ENCODE assay signal across 21 cellular contexts in the genomic region with DNA sequence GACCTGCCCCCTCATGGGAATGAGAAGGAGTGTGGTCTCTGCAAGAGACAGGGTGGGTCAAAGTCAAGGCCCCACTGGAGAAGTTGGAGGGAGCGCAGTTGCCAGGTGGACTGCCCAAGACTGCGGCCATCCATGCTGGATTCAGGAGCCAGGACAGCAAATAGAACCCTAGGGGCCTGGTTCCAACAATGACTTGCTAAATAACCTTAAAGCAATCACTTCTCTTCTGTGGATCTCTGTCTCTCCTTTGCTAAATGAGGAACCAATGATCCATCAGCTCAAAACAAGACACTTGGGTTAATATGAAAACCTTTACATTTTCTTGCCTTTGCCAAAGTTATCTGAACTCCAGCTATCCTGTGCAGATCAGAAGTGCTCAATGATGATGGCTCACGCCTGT. TPM values are rescaled to one million over a fixed set of nuclear protein-coding genes. Genes with fewer than 3 reads are reported as not detected.
DNase-seq lines count a peak whose midpoint lies in the region; ATAC-seq, FAIRE-seq and TF ChIP-seq lines count a peak whose summit lies in the region.
"Had no signal": no experiment of that assay in that cellular context is flagged by ENCODE, and none has a peak within 500 bp of the region (broad histone marks: within the 10 kb centered on the region; RNA-seq: fewer than 3 reads in every experiment).

No MANE protein-coding gene starts in this region.

- no peak overlapping the region for H4K91ac ChIP-seq in neuronal stem cell (ENCODE audit: low read depth, low read length, poor library complexity)

- H3K4me1 ChIP-seq in HepG2 (ENCODE audit: insufficient read depth, low read length) (peaks cover 20% of the 10 kb centered on the region), right lobe of liver (no peaks in the 10 kb centered on the region), astrocyte (ENCODE audit: insufficient read depth, low read length) (peaks cover 2% of the 10 kb centered on the region), neuronal stem cell (ENCODE audit: control insufficient read depth in 2 of 2, insufficient read depth in 1 of 2, low read depth in 1 of 2, low read length in 2 of 2) (no peaks in the 10 kb centered on the region)

- no peak overlapping the region for H3K9ac ChIP-seq in HepG2 (ENCODE audit: insufficient read depth, low read depth, low read length)
- H3K9ac ChIP-seq in astrocyte (ENCODE audit: low read length), result no peak overlapping the region
- no peak overlapping the region for H3K9ac ChIP-seq in neuronal stem cell (ENCODE audit: low read depth, low read length, poor library complexity)

- H3K27me3 ChIP-seq in HepG2 (ENCODE audit: control insufficient read depth in 1 of 2, insufficient read depth in 2 of 2, low read length in 2 of 2) (peaks cover 2 to 4% of the 10 kb centered on the region in 2 experiments; a peak in 1 of 5 replicates), right lobe of liver (no peaks in the 10 kb centered on the region), astrocyte (ENCODE audit: insufficient read depth, low read length) (no peaks in the 10 kb centered on the region), neuronal stem cell (ENCODE audit: control insufficient read depth in 3 of 3, insufficient read depth in 3 of 3, low read depth in 1 of 3, low read length in 3 of 3) (no peaks in the 10 kb centered on the region)

- H3K36me3 Mint-ChIP-seq in astrocyte (ENCODE audit: low read depth, unreplicated experiment), result no peaks in the 10 kb centered on the region
- H3K36me3 Mint-ChIP-seq in activated naive CD4-positive, alpha-beta T cell treated with anti-CD3 and anti-CD28 coated beads for 36 hours (ENCODE audit: low read depth), result no peaks in the 10 kb centered on the region
- H3K36me3 Mint-ChIP-seq: CD4-positive, alpha-beta memory T cell; IgD-negative memory B cell had no signal

- no peak overlapping the region for H3K27ac ChIP-seq in HepG2 (ENCODE audit: extremely low read length, insufficient read depth, low read length)
- no peak overlapping the region for H3K27ac ChIP-seq in right lobe of liver
- H3K27ac ChIP-seq in astrocyte (ENCODE audit: low read depth, low read length), result no peak overlapping the region
- H3K27ac ChIP-seq in neuronal stem cell (replicated peaks; ENCODE audit: low read length), result no peak overlapping the region
- H3K27ac ChIP-seq: C4-2B had no signal

- no peak overlapping the region for H2BK120ac ChIP-seq in neuronal stem cell (ENCODE audit: low read depth, low read length)

- TF ChIP-seq EP300 in HepG2 (IDR thresholded peaks at IDR 0.05; ENCODE audit: low read depth in 2 of 2, low read length in 2 of 2) (no peak), HepG2 (CRISPR knock-in tag; IDR thresholded peaks at IDR 0.05; ENCODE audit: borderline replicate concordance) (no peak)

- no peaks in the 10 kb centered on the region for H3K9me3 Mint-ChIP-seq in astrocyte (ENCODE audit: unreplicated experiment)
- H3K9me3 Mint-ChIP-seq in activated naive CD4-positive, alpha-beta T cell treated with anti-CD3 and anti-CD28 coated beads for 36 hours, result no peaks in the 10 kb centered on the region
- H3K9me3 Mint-ChIP-seq: CD4-positive, alpha-beta memory T cell; H9; IgD-negative memory B cell had no signal

- H2BK5ac ChIP-seq in neuronal stem cell (ENCODE audit: low read length), result no peak overlapping the region

- H2AFZ ChIP-seq in HepG2 (ENCODE audit: low read length) (no peak overlapping the region), astrocyte (ENCODE audit: low read depth, low read length) (no peak overlapping the region), neuronal stem cell (ENCODE audit: low read length) (no peak overlapping the region)

- no peak overlapping the region for H2BK15ac ChIP-seq in neuronal stem cell (ENCODE audit: low read length)

- H3K23ac ChIP-seq in neuronal stem cell (ENCODE audit: low read depth, low read length, poor library complexity), result no peak overlapping the region

- peaks cover 2% of the 10 kb centered on the region for H3K27me3 Mint-ChIP-seq in astrocyte (ENCODE audit: low read depth, unreplicated experiment)
- H3K27me3 Mint-ChIP-seq in activated naive CD4-positive, alpha-beta T cell treated with anti-CD3 and anti-CD28 coated beads for 36 hours (ENCODE audit: low read depth), result no peaks in the 10 kb centered on the region

- H2AK5ac ChIP-seq in neuronal stem cell (ENCODE audit: low read depth, low read length), result no peak overlapping the region

- no peaks in the 10 kb centered on the region for H3K79me2 ChIP-seq in HepG2 (ENCODE audit: insufficient read depth, low read length)
- no peaks in the 10 kb centered on the region for H3K79me2 ChIP-seq in astrocyte (ENCODE audit: insufficient read depth, low read length)

- no peak overlapping the region for H3K4ac ChIP-seq in neuronal stem cell (ENCODE audit: low read length)

- TF ChIP-seq RAD21 in HepG2 (CRISPR knock-in tag; IDR thresholded peaks at IDR 0.05), result no peak

- FAIRE-seq in HepG2 (lab: Jason Lieb, UNC) (no peak), astrocyte (lab: Jason Lieb, UNC) (no peak)
- FAIRE-seq: A204.1, GM12892, GM18507, HTR-8/SVneo had no signal

- H4K8ac ChIP-seq in neuronal stem cell (ENCODE audit: low read depth, low read length), result no peak overlapping the region

- H3K14ac ChIP-seq in neuronal stem cell (ENCODE audit: low read length), result no peak overlapping the region

- intact Hi-C loops in HepG2 (cut with micrococcal nuclease; ENCODE audit: unreplicated experiment), result no loop called here
- intact Hi-C loops in right lobe of liver (cut with DNase I), result no loop called here
- intact Hi-C loops in activated naive CD4-positive, alpha-beta T cell treated with anti-CD3 and anti-CD28 coated beads for 36 hours (cut with micrococcal nuclease), result no loop called here

- H3K4me2 ChIP-seq in HepG2 (ENCODE audit: low read depth, low read length) (no peak overlapping the region), astrocyte (ENCODE audit: low read length) (no peak overlapping the region), neuronal stem cell (ENCODE audit: insufficient read depth, low read length, poor library complexity, severe bottlenecking) (no peak overlapping the region)

- no TSS peak for BruUV-seq in HepG2 (replicated peaks; lab: Mats Ljungman, UMichigan)

- 96% methylated on average over 3 of the region's 3 CpGs for WGBS in HepG2 (ENCODE audit: low lambda C conversion rate)
- no CpG with 5 or more reads among the region's 3 CpGs for WGBS in right lobe of liver (ENCODE audit: insufficient coverage, low coverage, low lambda C conversion rate, missing lambda C conversion rate)
- WGBS in neuronal stem cell (ENCODE audit: extremely low coverage in 2 of 2, insufficient read length in 2 of 2, insufficient replicate concordance in 1 of 2), 2 donors, result no CpG with 5 or more reads among the region's 3 CpGs

- TF ChIP-seq CTCF in HepG2 (CRISPR knock-in tag; IDR thresholded peaks at IDR 0.05), result no peak
- TF ChIP-seq CTCF in right lobe of liver (IDR thresholded peaks at IDR 0.05), result no peak
- TF ChIP-seq CTCF in astrocyte (IDR thresholded peaks at IDR 0.05; ENCODE audit: insufficient read depth, low read depth, low read length), result no peak

- no peak overlapping the region for H2BK12ac ChIP-seq in neuronal stem cell (ENCODE audit: low read length)

- H3K9me3 ChIP-seq in HepG2 (ENCODE audit: low read length) (no peaks in the 10 kb centered on the region), right lobe of liver (no peaks in the 10 kb centered on the region), astrocyte (ENCODE audit: insufficient read depth, low read depth, low read length) (no peaks in the 10 kb centered on the region), neuronal stem cell (replicated peaks in 1 of 2; ENCODE audit: control insufficient read depth in 2 of 2, insufficient read depth in 1 of 2, low read depth in 1 of 2, low read length in 2 of 2) (peaks cover 0 to 2% of the 10 kb centered on the region in 2 donors)

- DNase-seq in HepG2 (ENCODE audit: low spot score), result no peak
- no peak for DNase-seq in right lobe of liver
- no peak for DNase-seq in astrocyte (ENCODE audit: low read depth)
- DNase-seq in neuronal stem cell (ENCODE audit: low spot score), result no peak
- no peak for DNase-seq in iPS-NIHi7 (ENCODE audit: extremely low spot score)
- DNase-seq in activated naive CD4-positive, alpha-beta T cell treated with anti-CD3 and anti-CD28 coated beads for 36 hours, result no peak
- DNase-seq: AML-193; CD4-positive, alpha-beta memory T cell; DMS153; DMS79; GDM1; GOT3; H9; KG1 had no signal

- CTCF ChIA-PET in HepG2 (lab: Yijun Ruan, JAX; ENCODE audit: low intra/inter-chr PET ratio, low total read pairs), result no interaction called here
- CTCF ChIA-PET in activated naive CD4-positive, alpha-beta T cell treated with anti-CD3 and anti-CD28 coated beads for 36 hours (lab: Charles Lee), result no interaction called here

- H3K18ac ChIP-seq in neuronal stem cell (ENCODE audit: low read length), result peak overlapping the region; percentile 12

- POLR2A ChIA-PET in HepG2 (lab: Yijun Ruan, JAX), result no interaction called here

- H3K4me3 ChIP-seq in HepG2 (replicated peaks in 1 of 3; ENCODE audit: insufficient read depth in 1 of 3, low read depth in 2 of 3, low read length in 3 of 3) (no peak overlapping the region), right lobe of liver (no peak overlapping the region), astrocyte (ENCODE audit: insufficient read depth, low read depth, low read length) (no peak overlapping the region), neuronal stem cell (ENCODE audit: low read length in 2 of 2) (no peak overlapping the region)

- H3K79me1 ChIP-seq in neuronal stem cell (ENCODE audit: low read depth, low read length), result no peaks in the 10 kb centered on the region

- in situ Hi-C loops in HepG2 (cut with HindIII; ENCODE audit: extremely low pct_ligation_motif_present, low pct_unique_long_range_greater_than_20kb), result no loop called here

- H3K36me3 ChIP-seq in HepG2 (replicated peaks in 1 of 2; ENCODE audit: control insufficient read depth in 1 of 2, insufficient read depth in 2 of 2, low read length in 2 of 2) (no peaks in the 10 kb centered on the region), right lobe of liver (no peaks in the 10 kb centered on the region), astrocyte (ENCODE audit: insufficient read depth, low read length) (no peaks in the 10 kb centered on the region), neuronal stem cell (replicated peaks in 1 of 2; ENCODE audit: control insufficient read depth in 2 of 2, insufficient read depth in 2 of 2, low read length in 2 of 2) (no peaks in the 10 kb centered on the region)

- no peak for ATAC-seq in HepG2
- no peak for ATAC-seq in right lobe of liver
- no peak for ATAC-seq in HG02759 (IDR thresholded peaks at IDR 0.05; ENCODE audit: unreplicated experiment)

- TF ChIP-seq POLR2A in HepG2 (IDR thresholded peaks at IDR 0.05; ENCODE audit: insufficient read depth in 1 of 2, low read depth in 2 of 2, low read length in 2 of 2) (no peak), right lobe of liver (IDR thresholded peaks at IDR 0.05) (no peak)

- peak overlapping the region; percentile 11 for H3K4me3 Mint-ChIP-seq in astrocyte (ENCODE audit: unreplicated experiment)
- no peak overlapping the region for H3K4me3 Mint-ChIP-seq in activated naive CD4-positive, alpha-beta T cell treated with anti-CD3 and anti-CD28 coated beads for 36 hours
- H3K4me3 Mint-ChIP-seq: CD4-positive, alpha-beta memory T cell; H9; IgD-negative memory B cell had no signal

- H4K20me1 ChIP-seq in HepG2 (ENCODE audit: insufficient read depth, low read length), result no peaks in the 10 kb centered on the region
- no peaks in the 10 kb centered on the region for H4K20me1 ChIP-seq in astrocyte (ENCODE audit: insufficient read depth, low read length)

- no peak overlapping the region for H3K27ac Mint-ChIP-seq in astrocyte (ENCODE audit: unreplicated experiment)
- no peak overlapping the region for H3K27ac Mint-ChIP-seq in activated naive CD4-positive, alpha-beta T cell treated with anti-CD3 and anti-CD28 coated beads for 36 hours
- H3K27ac Mint-ChIP-seq: CD4-positive, alpha-beta memory T cell; H9; IgD-negative memory B cell had no signal

- peaks cover 12% of the 10 kb centered on the region for H3K4me1 Mint-ChIP-seq in astrocyte (ENCODE audit: low read depth, unreplicated experiment)
- no peaks in the 10 kb centered on the region for H3K4me1 Mint-ChIP-seq in activated naive CD4-positive, alpha-beta T cell treated with anti-CD3 and anti-CD28 coated beads for 36 hours (ENCODE audit: low read depth)
- H3K4me1 Mint-ChIP-seq: CD4-positive, alpha-beta memory T cell; IgD-negative memory B cell had no signal

RNA-seq across cellular contexts. Expression of a gene that starts 12.6 kb away (rescaled TPM):
- total RNA-seq in HepG2 (2016; rRNA removed; fragmentation: Illumina TruSeq; extraction: Trizol) (67.5 and 93.7 TPM in 2 replicates), right lobe of liver (10 to 100 TPM; 43.5 to 69.1 (median 58.4) TPM), astrocyte (344 and 351 TPM in 2 replicates)
- total RNA-seq in HepG2 (2016; cell fraction: cytosol; rRNA removed; fragmentation: Illumina TruSeq; extraction: Trizol; ENCODE audit: low read depth), result 7.9 and 9.3 TPM in 2 replicates
- 72.6 and 87.9 TPM in 2 replicates for total RNA-seq in HepG2 (2016; cell fraction: insoluble cytoplasmic fraction; rRNA removed; fragmentation: Illumina TruSeq; extraction: Trizol)
- total RNA-seq in HepG2 (2016; cell fraction: membrane; rRNA removed; fragmentation: Illumina TruSeq; extraction: Trizol), result 43.2 and 47.4 TPM in 2 replicates
- 40.4 and 44.1 TPM in 2 replicates for total RNA-seq in HepG2 (2016; cell fraction: nucleus; rRNA removed; fragmentation: Illumina TruSeq; extraction: Trizol)
- polyA plus RNA-seq in HepG2 (2011; rRNA removed), result 36.7 and 36.9 TPM in 2 replicates
- 18.0 and 24.8 TPM in 2 replicates for polyA plus RNA-seq in HepG2 (2011; cell fraction: cytosol; rRNA removed)
- polyA plus RNA-seq in HepG2 (2011; cell fraction: nucleus; rRNA removed), result 23.3 and 26.1 TPM in 2 replicates
- 82.2 and 83.9 TPM in 2 replicates for polyA plus RNA-seq in HepG2 (2012)
- polyA plus RNA-seq in HepG2 (2016; cell fraction: cytosol; fragmentation: Illumina TruSeq; extraction: Trizol; ENCODE audit: low read depth), result 5.9 and 6.1 TPM in 2 replicates
- 125 and 130 TPM in 2 replicates for polyA plus RNA-seq in HepG2 (2016; cell fraction: insoluble cytoplasmic fraction; fragmentation: Illumina TruSeq; extraction: Trizol; ENCODE audit: low read depth)
- polyA plus RNA-seq in HepG2 (2016; cell fraction: membrane; fragmentation: Illumina TruSeq; extraction: Trizol; ENCODE audit: low read depth), result 21.8 and 25.4 TPM in 2 replicates
- polyA plus RNA-seq in HepG2 (2016; cell fraction: nucleus; fragmentation: Illumina TruSeq; extraction: Trizol; ENCODE audit: insufficient read depth, low read depth), result 69.2 and 70.0 TPM in 2 replicates
- 56.5 and 77.8 TPM in 2 replicates for polyA minus RNA-seq in HepG2 (2011; rRNA and poly(A)+ RNA removed; ENCODE audit: low replicate concordance)
- polyA minus RNA-seq in HepG2 (2011; cell fraction: cytosol; rRNA and poly(A)+ RNA removed), result 55.6 and 57.6 TPM in 2 replicates
- 27.9 and 31.8 TPM in 2 replicates for polyA minus RNA-seq in HepG2 (2011; cell fraction: nucleus; rRNA and poly(A)+ RNA removed)
- 115 TPM for polyA plus RNA-seq in neuronal stem cell (2013, experiment 1 of 2)
- 115 TPM for polyA plus RNA-seq in neuronal stem cell (2013, experiment 2 of 2)
- total RNA-seq in activated naive CD4-positive, alpha-beta T cell treated with anti-CD3 and anti-CD28 coated beads for 36 hours, result 10 to 100 TPM; 95.3 to 96.9 TPM

RNA-seq across cellular contexts. Expression of a gene that starts 38.1 kb away (rescaled TPM):
- 32.3 and 63.8 TPM in 2 replicates for total RNA-seq in HepG2 (2016; rRNA removed; fragmentation: Illumina TruSeq; extraction: Trizol)
- total RNA-seq in HepG2 (2016; cell fraction: cytosol; rRNA removed; fragmentation: Illumina TruSeq; extraction: Trizol; ENCODE audit: low read depth), result 7.6 and 8.8 TPM in 2 replicates
- 34.6 and 61.6 TPM in 2 replicates for total RNA-seq in HepG2 (2016; cell fraction: insoluble cytoplasmic fraction; rRNA removed; fragmentation: Illumina TruSeq; extraction: Trizol)
- 25.9 and 27.1 TPM in 2 replicates for total RNA-seq in HepG2 (2016; cell fraction: membrane; rRNA removed; fragmentation: Illumina TruSeq; extraction: Trizol)
- 48.0 and 57.4 TPM in 2 replicates for total RNA-seq in HepG2 (2016; cell fraction: nucleus; rRNA removed; fragmentation: Illumina TruSeq; extraction: Trizol)
- polyA plus RNA-seq in HepG2 (2011; rRNA removed), result 33.3 and 48.2 TPM in 2 replicates
- 37.9 and 40.0 TPM in 2 replicates for polyA plus RNA-seq in HepG2 (2011; cell fraction: cytosol; rRNA removed)
- 48.0 and 53.5 TPM in 2 replicates for polyA plus RNA-seq in HepG2 (2011; cell fraction: nucleus; rRNA removed)
- polyA plus RNA-seq in HepG2 (2012), result 16.6 and 28.9 TPM in 2 replicates
- 6.9 and 7.7 TPM in 2 replicates for polyA plus RNA-seq in HepG2 (2016; cell fraction: cytosol; fragmentation: Illumina TruSeq; extraction: Trizol; ENCODE audit: low read depth)
- 34.3 and 36.7 TPM in 2 replicates for polyA plus RNA-seq in HepG2 (2016; cell fraction: insoluble cytoplasmic fraction; fragmentation: Illumina TruSeq; extraction: Trizol; ENCODE audit: low read depth)
- 21.4 and 22.0 TPM in 2 replicates for polyA plus RNA-seq in HepG2 (2016; cell fraction: membrane; fragmentation: Illumina TruSeq; extraction: Trizol; ENCODE audit: low read depth)
- 116 and 122 TPM in 2 replicates for polyA plus RNA-seq in HepG2 (2016; cell fraction: nucleus; fragmentation: Illumina TruSeq; extraction: Trizol; ENCODE audit: insufficient read depth, low read depth)
- 2.6 and 50.7 TPM in 2 replicates for polyA minus RNA-seq in HepG2 (2011; rRNA and poly(A)+ RNA removed; ENCODE audit: low replicate concordance)
- 11.6 and 15.7 TPM in 2 replicates for polyA minus RNA-seq in HepG2 (2011; cell fraction: cytosol; rRNA and poly(A)+ RNA removed)
- 7.5 and 10.8 TPM in 2 replicates for polyA minus RNA-seq in HepG2 (2011; cell fraction: nucleus; rRNA and poly(A)+ RNA removed)
- 1 to 10 TPM; 1.2 to 2.6 (median 1.2) TPM for total RNA-seq in right lobe of liver
- 6.0 and 7.4 TPM in 2 replicates for total RNA-seq in astrocyte
- polyA plus RNA-seq in neuronal stem cell (2013, experiment 1 of 2), result 4.3 TPM
- 4.1 TPM for polyA plus RNA-seq in neuronal stem cell (2013, experiment 2 of 2)
- total RNA-seq in activated naive CD4-positive, alpha-beta T cell treated with anti-CD3 and anti-CD28 coated beads for 36 hours, result under 1 TPM; 0.57 to 0.62 TPM
- total RNA-seq: CD4-positive, alpha-beta memory T cell had no signal
- polyA plus RNA-seq: IgD-negative memory B cell had no signal

RNA-seq across cellular contexts. Expression of a gene that starts 53.4 kb away (rescaled TPM):
- total RNA-seq in HepG2 (2016; rRNA removed; fragmentation: Illumina TruSeq; extraction: Trizol) (not detected in 2 replicates), right lobe of liver (1 to 10 TPM in 1 of 6 experiments, under 1 TPM in 4, not detected in 1; 0.27 to 2.8 (median 0.62) TPM), astrocyte (1.4 and 2.6 TPM in 2 replicates)
- 1.5 TPM in 1 of 2 replicates, not detected in the other for total RNA-seq in HepG2 (2016; cell fraction: cytosol; rRNA removed; fragmentation: Illumina TruSeq; extraction: Trizol; ENCODE audit: low read depth)
- 1.2 TPM in 1 of 2 replicates, not detected in the other for total RNA-seq in HepG2 (2016; cell fraction: insoluble cytoplasmic fraction; rRNA removed; fragmentation: Illumina TruSeq; extraction: Trizol)
- total RNA-seq in HepG2 (2016; cell fraction: membrane; rRNA removed; fragmentation: Illumina TruSeq; extraction: Trizol), result 2.2 TPM in 1 of 2 replicates, not detected in the other
- not detected in 2 replicates for total RNA-seq in HepG2 (2016; cell fraction: nucleus; rRNA removed; fragmentation: Illumina TruSeq; extraction: Trizol)
- not detected in 2 replicates for polyA plus RNA-seq in HepG2 (2011; rRNA removed)
- polyA plus RNA-seq in HepG2 (2011; cell fraction: cytosol; rRNA removed), result not detected in 2 replicates
- not detected in 2 replicates for polyA plus RNA-seq in HepG2 (2011; cell fraction: nucleus; rRNA removed)
- polyA plus RNA-seq in HepG2 (2012), result not detected in 2 replicates
- not detected in 2 replicates for polyA plus RNA-seq in HepG2 (2016; cell fraction: cytosol; fragmentation: Illumina TruSeq; extraction: Trizol; ENCODE audit: low read depth)
- polyA plus RNA-seq in HepG2 (2016; cell fraction: insoluble cytoplasmic fraction; fragmentation: Illumina TruSeq; extraction: Trizol; ENCODE audit: low read depth), result not detected in 2 replicates
- not detected in 2 replicates for polyA plus RNA-seq in HepG2 (2016; cell fraction: membrane; fragmentation: Illumina TruSeq; extraction: Trizol; ENCODE audit: low read depth)
- not detected in 2 replicates for polyA plus RNA-seq in HepG2 (2016; cell fraction: nucleus; fragmentation: Illumina TruSeq; extraction: Trizol; ENCODE audit: insufficient read depth, low read depth)
- 0.80 and 89.9 TPM in 2 replicates for polyA minus RNA-seq in HepG2 (2011; rRNA and poly(A)+ RNA removed; ENCODE audit: low replicate concordance)
- polyA minus RNA-seq in HepG2 (2011; cell fraction: cytosol; rRNA and poly(A)+ RNA removed), result not detected in 2 replicates
- not detected in 2 replicates for polyA minus RNA-seq in HepG2 (2011; cell fraction: nucleus; rRNA and poly(A)+ RNA removed)
- 11.6 TPM for polyA plus RNA-seq in neuronal stem cell (2013, experiment 1 of 2)
- polyA plus RNA-seq in neuronal stem cell (2013, experiment 2 of 2), result 8.8 TPM
- total RNA-seq in activated naive CD4-positive, alpha-beta T cell treated with anti-CD3 and anti-CD28 coated beads for 36 hours, result 10 to 100 TPM; 26.6 to 32.6 TPM
